In genomic region chr2:32933756-32934095, GRCh38 we compare ENCODE assay signal across 31 cellular contexts.
"Had no signal": no experiment of that assay in that cellular context is flagged by ENCODE, and none has a peak within 500 bp of the region (broad histone marks: within the 10 kb centered on the region; RNA-seq: fewer than 3 reads in every experiment).

No MANE protein-coding gene starts in this region.

- H3K9me3 ChIP-seq: ascending aorta had no signal

- H3K27ac ChIP-seq: ascending aorta, cardiac muscle cell, VCaP had no signal

- H3K4me3 ChIP-seq: ascending aorta, cardiac muscle cell had no signal

- H3K4me1 ChIP-seq: ascending aorta had no signal

- ATAC-seq: activated CD8-positive, alpha-beta T cell treated with anti-CD3 and anti-CD28 coated beads for 36 hours; activated naive CD8-positive, alpha-beta T cell treated with anti-CD3 and anti-CD28 coated beads, Interleukin-2, amount 50 U/mL, for 24 hours; activated T-cell treated with anti-CD3 and anti-CD28 coated beads, Interleukin-2, amount 50 U/mL, for 4 hours; activated T-cell treated with anti-CD3 and anti-CD28 coated beads, Interleukin-2, amount 50 U/mL, for 72 hours; activated T-helper 17 cell treated with anti-CD3 and anti-CD28 coated beads, Interleukin-2, amount 50 U/mL, for 72 hours had no signal

- FAIRE-seq: bronchial epithelial cell, TTC549 had no signal

- H3K27me3 ChIP-seq: ascending aorta, cardiac muscle cell had no signal

- H3K36me3 ChIP-seq: ascending aorta, cardiac muscle cell had no signal

- DNase-seq: activated B cell treated with CpG ODN at 0.5 μM for 24 hours; activated CD4-positive, alpha-beta memory T cell treated with anti-CD3 and anti-CD28 coated beads for 36 hours; activated CD4-positive, alpha-beta T cell treated with anti-CD3 and anti-CD28 coated beads for 4 hours; activated CD4-positive, alpha-beta T cell treated with anti-CD3 and anti-CD28 coated beads, Interleukin-2, amount 10 ng/mL, durations not matched to agents 24 days and 14 days; activated CD4-positive, alpha-beta T cell treated with anti-CD3 and anti-CD28 coated beads, Interleukin-2, amount 50 U/mL, for 1 hour; activated CD4-positive, alpha-beta T cell treated with anti-CD3 and anti-CD28 coated beads, Interleukin-2, amount 50 U/mL, for 4 hours; activated CD4-positive, CD25-positive, alpha-beta regulatory T cell treated with anti-CD3 and anti-CD28 coated beads, Interleukin-2, amount 50 U/mL, for 72 hours; activated CD8-positive, alpha-beta memory T cell treated with anti-CD3 and anti-CD28 coated beads, Interleukin-2, amount 50 U/mL, for 4 hours; activated CD8-positive, alpha-beta T cell treated with anti-CD3 and anti-CD28 coated beads for 36 hours; activated effector memory CD4-positive, alpha-beta T cell treated with anti-CD3 and anti-CD28 coated beads, Interleukin-2, amount 50 U/mL, for 16 hours; activated gamma-delta T cell treated with Interleukin-2 at 50 U/mL for 16 hours; activated naive CD4-positive, alpha-beta T cell; activated naive CD4-positive, alpha-beta T cell treated with anti-CD3 and anti-CD28 coated beads for 36 hours; activated naive CD8-positive, alpha-beta T cell treated with anti-CD3 and anti-CD28 coated beads, Interleukin-2, amount 10 ng/mL, durations not matched to agents 7 days and 5 days; activated naive CD8-positive, alpha-beta T cell treated with anti-CD3 and anti-CD28 coated beads, Interleukin-2, amount 50 U/mL, for 24 hours; activated T-cell treated with anti-CD3 and anti-CD28 coated beads for 4 hours; activated T-cell treated with anti-CD3 and anti-CD28 coated beads, Interleukin-2, amount 50 U/mL, for 1 hour; activated T-cell treated with anti-CD3 and anti-CD28 coated beads, Interleukin-2, amount 50 U/mL, for 4 hours; activated T-cell treated with anti-CD3 and anti-CD28 coated beads, Interleukin-2, amount 50 U/mL, for 72 hours; amygdala; anterior cingulate cortex; caudate nucleus; cerebellar nuclear complex; T-helper 2 cell; T-helper 9 cell had no signal
